ENCODE assay signal across 2 cellular contexts in genomic region chr1:109986054-109986444, GRCh38.
TF ChIP-seq lines count a peak whose summit lies in the region.

No MANE protein-coding gene starts in this region.

TF ChIP-seq in SK-N-SH, 30 proteins besides CTCF, POLR2A, EP300 and RAD21 (continued from another document):
- TF ChIP-seq REST (IDR thresholded peaks at IDR 0.05; ENCODE audit: low read depth, low read length), result no peak
- no peak for TF ChIP-seq FOXJ3 (CRISPR knock-in tag; IDR thresholded peaks at IDR 0.05)
- TF ChIP-seq RCOR1 (IDR thresholded peaks at IDR 0.05; ENCODE audit: low read length), result no peak
- no peak for TF ChIP-seq YY1 (IDR thresholded peaks at IDR 0.05; ENCODE audit: low read depth)
- TF ChIP-seq FOSL2 (IDR thresholded peaks at IDR 0.05; ENCODE audit: borderline replicate concordance, low read depth), result no peak
- no peak for TF ChIP-seq MAX (IDR thresholded peaks at IDR 0.05; ENCODE audit: low read depth)
- TF ChIP-seq EZH2phosphoT487 (IDR thresholded peaks at IDR 0.05; ENCODE audit: borderline replicate concordance, low read depth), result no peak
- no peak for TF ChIP-seq ELF1 (IDR thresholded peaks at IDR 0.05)
- TF ChIP-seq POLR2AphosphoS5 (IDR thresholded peaks at IDR 0.05; ENCODE audit: low read depth, low read length), result no peak

TF ChIP-seq in SK-N-SH treated with all-trans-retinoic acid at 6 μM for 48 hours, 23 proteins besides CTCF, POLR2A, EP300 and RAD21:
- TF ChIP-seq TSHZ2 (CRISPR knock-in tag; IDR thresholded peaks at IDR 0.05), result no peak
- no peak for TF ChIP-seq PPARA (CRISPR knock-in tag; IDR thresholded peaks at IDR 0.05; ENCODE audit: borderline replicate concordance)
- TF ChIP-seq CSRNP3 (CRISPR knock-in tag; IDR thresholded peaks at IDR 0.05), result no peak
- TF ChIP-seq BACH2 (CRISPR knock-in tag; IDR thresholded peaks at IDR 0.05; ENCODE audit: borderline replicate concordance), result no peak
- TF ChIP-seq ISL1 (CRISPR knock-in tag; IDR thresholded peaks at IDR 0.05), result no peak
- no peak for TF ChIP-seq ZNF565 (CRISPR knock-in tag; conservative IDR thresholded peaks at IDR 0.05; ENCODE audit: low read depth)
- TF ChIP-seq ZC3H10 (CRISPR knock-in tag; IDR thresholded peaks at IDR 0.05), result no peak
- TF ChIP-seq TOX (CRISPR knock-in tag; IDR thresholded peaks at IDR 0.05; ENCODE audit: borderline replicate concordance), result no peak
- TF ChIP-seq POU6F1 (CRISPR knock-in tag; IDR thresholded peaks at IDR 0.05; ENCODE audit: borderline replicate concordance, low read depth), result no peak
- TF ChIP-seq GLIS3 (CRISPR knock-in tag; IDR thresholded peaks at IDR 0.05), result no peak
- no peak for TF ChIP-seq CSDC2 (CRISPR knock-in tag; IDR thresholded peaks at IDR 0.05)
- TF ChIP-seq ARNTL (CRISPR knock-in tag; IDR thresholded peaks at IDR 0.05; ENCODE audit: borderline replicate concordance, low read depth), result no peak
